Comparison of ENCODE assay signal across 24 cellular contexts in genomic region chr4:79872738-79873137, GRCh38.
"Had no signal": no experiment of that assay in that cellular context is flagged by ENCODE, and none has a peak within 500 bp of the region (broad histone marks: within the 10 kb centered on the region; RNA-seq: fewer than 3 reads in every experiment).

No MANE protein-coding gene starts in this region.

- H3K4me3 ChIP-seq: adrenal gland, ascending aorta, gastrocnemius medialis, left ventricle myocardium inferior, sigmoid colon, smooth muscle cell, stomach, suprapubic skin, transverse colon, uterus had no signal

- H3K27ac ChIP-seq: adrenal gland, ascending aorta, gastrocnemius medialis, left ventricle myocardium inferior, sigmoid colon, stomach, suprapubic skin, transverse colon, uterus, VCaP had no signal

- H3K27me3 ChIP-seq: adrenal gland, ascending aorta, gastrocnemius medialis, sigmoid colon, stomach, suprapubic skin, transverse colon, uterus had no signal

- H3K36me3 ChIP-seq: adrenal gland, ascending aorta, gastrocnemius medialis, left ventricle myocardium inferior, sigmoid colon, stomach, suprapubic skin, transverse colon, uterus had no signal

- H3K9me3 ChIP-seq: adrenal gland, ascending aorta, gastrocnemius medialis, left ventricle myocardium inferior, sigmoid colon, stomach, suprapubic skin, transverse colon, uterus had no signal

- ATAC-seq: activated CD4-positive, CD25-positive, alpha-beta regulatory T cell treated with anti-CD3 and anti-CD28 coated beads, Interleukin-2, amount 50 U/mL, for 24 hours; activated CD8-positive, alpha-beta T cell treated with anti-CD3 and anti-CD28 coated beads, Interleukin-2, amount 10 ng/mL, durations not matched to agents 7 days and 5 days; activated T-helper 17 cell treated with anti-CD3 and anti-CD28 coated beads, Interleukin-2, amount 50 U/mL, for 72 hours; esophagus mucosa; gastrocnemius medialis; natural killer cell; stimulated activated memory B cell treated with anti-CD40 and anti-IgM and Interleukin-4, amounts not matched to agents 10 μg/mL and 1 μg/mL and 100 μg/mL, for 72 hours had no signal

- DNase-seq: activated CD4-positive, alpha-beta T cell treated with anti-CD3 and anti-CD28 coated beads, Interleukin-2, amount 10 ng/mL, durations not matched to agents 7 days and 5 days; activated CD8-positive, alpha-beta T cell treated with anti-CD3 and anti-CD28 coated beads, Interleukin-2, amount 10 ng/mL, durations not matched to agents 7 days and 5 days; activated T-cell treated with anti-CD3 and anti-CD28 coated beads, Interleukin-2, amount 50 U/mL, for 24 hours; adrenal gland; central memory CD4-positive, alpha-beta T cell; effector memory CD4-positive, alpha-beta T cell; gastrocnemius medialis; hippocampal formation; kidney glomerular epithelial cell; left ventricle myocardium inferior; natural killer cell; sigmoid colon; stimulated activated CD4-positive, alpha-beta T cell treated with anti-CD3 and anti-CD28 coated beads, Interleukin-15, amount 100 ng/mL, for 24 hours; stomach; transverse colon; uterus had no signal

- H3K4me2 ChIP-seq: smooth muscle cell had no signal

- H3K4me1 ChIP-seq: adrenal gland, ascending aorta, gastrocnemius medialis, left ventricle myocardium inferior, sigmoid colon, stomach, suprapubic skin, transverse colon, uterus had no signal
